Comparison of ENCODE assay signal across 1 cellular context in genomic region chr17:74957935-74958549, GRCh38.
TF ChIP-seq lines count a peak whose summit lies in the region.

No MANE protein-coding gene starts in this region.

TF ChIP-seq in HepG2, 621 proteins besides CTCF, POLR2A, EP300 and RAD21 (continues in another document):
- TF ChIP-seq PRPF4 (IDR thresholded peaks at IDR 0.05; ENCODE audit: low read depth, low read length, poor library complexity, severe bottlenecking) (no peak), STAG1 (CRISPR knock-in tag; IDR thresholded peaks at IDR 0.05) (peak; percentile 87), ZSCAN29 (CRISPR knock-in tag; conservative IDR thresholded peaks at IDR 0.05) (no peak), ZNF331 (CRISPR knock-in tag; IDR thresholded peaks at IDR 0.05) (0 out of 2 replicates have a peak, but pooled peaks have one; percentile 32), HDAC2 (CRISPR knock-in tag; IDR thresholded peaks at IDR 0.05) (0 out of 2 replicates have a peak, but pooled peaks have one; percentile 46), MAZ (IDR thresholded peaks at IDR 0.05; ENCODE audit: borderline replicate concordance, low read depth, low read length) (no peak), MAZ (CRISPR knock-in tag; IDR thresholded peaks at IDR 0.05; ENCODE audit: low read depth) (no peak), SALL1 (CRISPR knock-in tag; IDR thresholded peaks at IDR 0.05) (peak; percentile 49; the same call in 1 of the 2 replicates), HIVEP1 (CRISPR knock-in tag; IDR thresholded peaks at IDR 0.05) (0 out of 2 replicates have a peak, but pooled peaks have one; percentile 49), MTA1 (CRISPR knock-in tag; IDR thresholded peaks at IDR 0.05; ENCODE audit: borderline replicate concordance) (peak; percentile 74; the same call in 1 of the 2 replicates), MYPOP (CRISPR knock-in tag; IDR thresholded peaks at IDR 0.05) (no peak), FOXC1 (CRISPR knock-in tag; IDR thresholded peaks at IDR 0.05; ENCODE audit: borderline replicate concordance) (0 out of 2 replicates have a peak, but pooled peaks have one; percentile 15), ISX (CRISPR knock-in tag; conservative IDR thresholded peaks at IDR 0.05) (no peak), HINFP (CRISPR knock-in tag; IDR thresholded peaks at IDR 0.05; ENCODE audit: low read depth) (0 out of 2 replicates have a peak, but pooled peaks have one; percentile 25), CBX1 (IDR thresholded peaks at IDR 0.05; ENCODE audit: low read depth) (no peak), ERF (CRISPR knock-in tag; IDR thresholded peaks at IDR 0.05) (0 out of 2 replicates have a peak, but pooled peaks have one; percentile 62), FOXA1 (IDR thresholded peaks at IDR 0.05) (no peak), FOXA1 (CRISPR knock-in tag; IDR thresholded peaks at IDR 0.05) (0 out of 2 replicates have a peak, but pooled peaks have one; percentile 10), RFXAP (CRISPR knock-in tag; IDR thresholded peaks at IDR 0.05; ENCODE audit: borderline replicate concordance) (peak; percentile 50; the same call in 1 of the 2 replicates), ZNF768 (CRISPR knock-in tag; IDR thresholded peaks at IDR 0.05) (0 out of 2 replicates have a peak, but pooled peaks have one; percentile 23), POLR2G (IDR thresholded peaks at IDR 0.05; ENCODE audit: low read depth, low read length) (no peak), ZNF326 (CRISPR knock-in tag; IDR thresholded peaks at IDR 0.05; ENCODE audit: borderline replicate concordance) (no peak), ATAD3A (CRISPR knock-in tag; IDR thresholded peaks at IDR 0.05) (no peak), KAT8 (CRISPR knock-in tag; IDR thresholded peaks at IDR 0.05) (no peak), SKIL (CRISPR knock-in tag; IDR thresholded peaks at IDR 0.05; ENCODE audit: borderline replicate concordance) (no peak), MIER2 (CRISPR knock-in tag; IDR thresholded peaks at IDR 0.05) (0 out of 2 replicates have a peak, but pooled peaks have one; percentile 41), KDM2A (CRISPR knock-in tag; IDR thresholded peaks at IDR 0.05; ENCODE audit: borderline replicate concordance, low read depth) (peak; percentile 74; the same call in 1 of the 2 replicates), ZNF782 (CRISPR knock-in tag; IDR thresholded peaks at IDR 0.05; ENCODE audit: borderline replicate concordance) (no peak), ZNF234 (CRISPR knock-in tag; conservative IDR thresholded peaks at IDR 0.05) (no peak), SALL2 (CRISPR knock-in tag; IDR thresholded peaks at IDR 0.05) (0 out of 2 replicates have a peak, but pooled peaks have one; percentile 36), ZNF382 (CRISPR knock-in tag; IDR thresholded peaks at IDR 0.05; ENCODE audit: borderline replicate concordance) (no peak), XRCC5 (optimal IDR thresholded peaks at IDR 0.05; ENCODE audit: low read length) (peak; percentile 84), IRF2 (CRISPR knock-in tag; IDR thresholded peaks at IDR 0.05) (0 out of 2 replicates have a peak, but pooled peaks have one; percentile 26), ZNF644 (CRISPR knock-in tag; IDR thresholded peaks at IDR 0.05; ENCODE audit: low read depth) (no peak), CENPT (CRISPR knock-in tag; IDR thresholded peaks at IDR 0.05; ENCODE audit: low read depth) (no peak), ZNF207 (IDR thresholded peaks at IDR 0.05; ENCODE audit: borderline replicate concordance) (no peak), GATAD2A (CRISPR knock-in tag; IDR thresholded peaks at IDR 0.05) (0 out of 2 replicates have a peak, but pooled peaks have one; percentile 14), ZNF629 (CRISPR knock-in tag; conservative IDR thresholded peaks at IDR 0.05) (no peak), ZNF737 (CRISPR knock-in tag; IDR thresholded peaks at IDR 0.05; ENCODE audit: borderline replicate concordance) (no peak), FOSL2 (CRISPR knock-in tag; IDR thresholded peaks at IDR 0.05) (0 out of 2 replicates have a peak, but pooled peaks have one; percentile 22), AHR (CRISPR knock-in tag; IDR thresholded peaks at IDR 0.05) (no peak), SMAD3 (CRISPR knock-in tag; IDR thresholded peaks at IDR 0.05) (peak; percentile 26; the same call in 1 of the 2 replicates), ZNF772 (CRISPR knock-in tag; IDR thresholded peaks at IDR 0.05) (no peak), MATR3 (CRISPR knock-in tag; IDR thresholded peaks at IDR 0.05) (no peak), ZNF546 (CRISPR knock-in tag; conservative IDR thresholded peaks at IDR 0.05) (no peak), IKZF1 (IDR thresholded peaks at IDR 0.05) (no peak), ZNF260 (CRISPR knock-in tag; IDR thresholded peaks at IDR 0.05; ENCODE audit: borderline replicate concordance, low read depth) (no peak), NFYB (CRISPR knock-in tag; IDR thresholded peaks at IDR 0.05) (no peak), BORCS8-MEF2B (CRISPR knock-in tag; IDR thresholded peaks at IDR 0.05) (0 out of 2 replicates have a peak, but pooled peaks have one; percentile 28), IKZF5 (CRISPR knock-in tag; IDR thresholded peaks at IDR 0.05) (peak; percentile 54; the same call in 1 of the 2 replicates)
- TF ChIP-seq, protein P1, sequence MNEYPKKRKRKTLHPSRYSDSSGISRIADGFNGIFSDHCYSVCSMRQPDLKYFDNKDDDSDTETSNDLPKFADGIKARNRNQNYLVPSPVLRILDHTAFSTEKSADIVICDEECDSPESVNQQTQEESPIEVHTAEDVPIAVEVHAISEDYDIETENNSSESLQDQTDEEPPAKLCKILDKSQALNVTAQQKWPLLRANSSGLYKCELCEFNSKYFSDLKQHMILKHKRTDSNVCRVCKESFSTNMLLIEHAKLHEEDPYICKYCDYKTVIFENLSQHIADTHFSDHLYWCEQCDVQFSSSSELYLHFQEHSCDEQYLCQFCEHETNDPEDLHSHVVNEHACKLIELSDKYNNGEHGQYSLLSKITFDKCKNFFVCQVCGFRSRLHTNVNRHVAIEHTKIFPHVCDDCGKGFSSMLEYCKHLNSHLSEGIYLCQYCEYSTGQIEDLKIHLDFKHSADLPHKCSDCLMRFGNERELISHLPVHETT (CRISPR knock-in tag; conservative IDR thresholded peaks at IDR 0.05) = no peak
- TF ChIP-seq, protein P2, sequence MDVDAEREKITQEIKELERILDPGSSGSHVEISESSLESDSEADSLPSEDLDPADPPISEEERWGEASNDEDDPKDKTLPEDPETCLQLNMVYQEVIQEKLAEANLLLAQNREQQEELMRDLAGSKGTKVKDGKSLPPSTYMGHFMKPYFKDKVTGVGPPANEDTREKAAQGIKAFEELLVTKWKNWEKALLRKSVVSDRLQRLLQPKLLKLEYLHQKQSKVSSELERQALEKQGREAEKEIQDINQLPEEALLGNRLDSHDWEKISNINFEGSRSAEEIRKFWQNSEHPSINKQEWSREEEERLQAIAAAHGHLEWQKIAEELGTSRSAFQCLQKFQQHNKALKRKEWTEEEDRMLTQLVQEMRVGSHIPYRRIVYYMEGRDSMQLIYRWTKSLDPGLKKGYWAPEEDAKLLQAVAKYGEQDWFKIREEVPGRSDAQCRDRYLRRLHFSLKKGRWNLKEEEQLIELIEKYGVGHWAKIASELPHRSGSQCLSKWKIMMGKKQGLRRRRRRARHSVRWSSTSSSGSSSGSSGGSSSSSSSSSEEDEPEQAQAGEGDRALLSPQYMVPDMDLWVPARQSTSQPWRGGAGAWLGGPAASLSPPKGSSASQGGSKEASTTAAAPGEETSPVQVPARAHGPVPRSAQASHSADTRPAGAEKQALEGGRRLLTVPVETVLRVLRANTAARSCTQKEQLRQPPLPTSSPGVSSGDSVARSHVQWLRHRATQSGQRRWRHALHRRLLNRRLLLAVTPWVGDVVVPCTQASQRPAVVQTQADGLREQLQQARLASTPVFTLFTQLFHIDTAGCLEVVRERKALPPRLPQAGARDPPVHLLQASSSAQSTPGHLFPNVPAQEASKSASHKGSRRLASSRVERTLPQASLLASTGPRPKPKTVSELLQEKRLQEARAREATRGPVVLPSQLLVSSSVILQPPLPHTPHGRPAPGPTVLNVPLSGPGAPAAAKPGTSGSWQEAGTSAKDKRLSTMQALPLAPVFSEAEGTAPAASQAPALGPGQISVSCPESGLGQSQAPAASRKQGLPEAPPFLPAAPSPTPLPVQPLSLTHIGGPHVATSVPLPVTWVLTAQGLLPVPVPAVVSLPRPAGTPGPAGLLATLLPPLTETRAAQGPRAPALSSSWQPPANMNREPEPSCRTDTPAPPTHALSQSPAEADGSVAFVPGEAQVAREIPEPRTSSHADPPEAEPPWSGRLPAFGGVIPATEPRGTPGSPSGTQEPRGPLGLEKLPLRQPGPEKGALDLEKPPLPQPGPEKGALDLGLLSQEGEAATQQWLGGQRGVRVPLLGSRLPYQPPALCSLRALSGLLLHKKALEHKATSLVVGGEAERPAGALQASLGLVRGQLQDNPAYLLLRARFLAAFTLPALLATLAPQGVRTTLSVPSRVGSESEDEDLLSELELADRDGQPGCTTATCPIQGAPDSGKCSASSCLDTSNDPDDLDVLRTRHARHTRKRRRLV (CRISPR knock-in tag; IDR thresholded peaks at IDR 0.05) = no peak
- TF ChIP-seq, protein P3, sequence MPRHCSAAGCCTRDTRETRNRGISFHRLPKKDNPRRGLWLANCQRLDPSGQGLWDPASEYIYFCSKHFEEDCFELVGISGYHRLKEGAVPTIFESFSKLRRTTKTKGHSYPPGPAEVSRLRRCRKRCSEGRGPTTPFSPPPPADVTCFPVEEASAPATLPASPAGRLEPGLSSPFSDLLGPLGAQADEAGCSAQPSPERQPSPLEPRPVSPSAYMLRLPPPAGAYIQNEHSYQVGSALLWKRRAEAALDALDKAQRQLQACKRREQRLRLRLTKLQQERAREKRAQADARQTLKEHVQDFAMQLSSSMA (CRISPR knock-in tag; IDR thresholded peaks at IDR 0.05) = no peak
- TF ChIP-seq, protein P4, sequence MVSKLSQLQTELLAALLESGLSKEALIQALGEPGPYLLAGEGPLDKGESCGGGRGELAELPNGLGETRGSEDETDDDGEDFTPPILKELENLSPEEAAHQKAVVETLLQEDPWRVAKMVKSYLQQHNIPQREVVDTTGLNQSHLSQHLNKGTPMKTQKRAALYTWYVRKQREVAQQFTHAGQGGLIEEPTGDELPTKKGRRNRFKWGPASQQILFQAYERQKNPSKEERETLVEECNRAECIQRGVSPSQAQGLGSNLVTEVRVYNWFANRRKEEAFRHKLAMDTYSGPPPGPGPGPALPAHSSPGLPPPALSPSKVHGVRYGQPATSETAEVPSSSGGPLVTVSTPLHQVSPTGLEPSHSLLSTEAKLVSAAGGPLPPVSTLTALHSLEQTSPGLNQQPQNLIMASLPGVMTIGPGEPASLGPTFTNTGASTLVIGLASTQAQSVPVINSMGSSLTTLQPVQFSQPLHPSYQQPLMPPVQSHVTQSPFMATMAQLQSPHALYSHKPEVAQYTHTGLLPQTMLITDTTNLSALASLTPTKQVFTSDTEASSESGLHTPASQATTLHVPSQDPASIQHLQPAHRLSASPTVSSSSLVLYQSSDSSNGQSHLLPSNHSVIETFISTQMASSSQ (IDR thresholded peaks at IDR 0.05; ENCODE audit: low read depth) = no peak
- TF ChIP-seq, protein P4 (CRISPR knock-in tag; IDR thresholded peaks at IDR 0.05; ENCODE audit: borderline replicate concordance) = no peak
